In the genomic region with DNA sequence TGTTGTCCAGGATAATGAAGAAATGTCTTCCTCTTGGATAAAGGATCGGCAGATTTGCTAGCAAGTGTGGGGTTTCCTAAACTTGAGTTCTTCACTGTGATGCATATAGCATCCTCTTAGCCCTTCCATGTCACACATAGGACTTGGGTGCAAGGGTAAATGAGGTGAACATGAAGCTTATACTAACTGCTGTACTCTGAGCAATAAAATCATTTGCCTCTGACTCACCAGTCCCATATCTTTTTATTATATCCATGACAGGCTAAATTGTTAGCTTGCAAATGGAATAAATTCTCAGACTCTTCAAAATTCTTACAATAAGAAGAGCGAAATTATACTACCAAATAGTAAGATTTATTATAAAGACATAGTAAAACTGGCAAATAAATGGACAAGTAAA, we compare ENCODE assay signal across 18 cellular contexts.
"Had no signal": no experiment of that assay in that cellular context is flagged by ENCODE, and none has a peak within 500 bp of the region (broad histone marks: within the 10 kb centered on the region; RNA-seq: fewer than 3 reads in every experiment).

No MANE protein-coding gene starts in this region.

- H3K9me3 ChIP-seq: ascending aorta, breast epithelium, left lung, spleen, stomach had no signal

- DNase-seq: activated CD4-positive, alpha-beta memory T cell treated with anti-CD3 and anti-CD28 coated beads for 36 hours; activated CD8-positive, alpha-beta memory T cell treated with anti-CD3 and anti-CD28 coated beads, Interleukin-2, amount 10 ng/mL, durations not matched to agents 7 days and 5 days; activated naive CD4-positive, alpha-beta T cell treated with anti-CD3 and anti-CD28 coated beads for 36 hours; activated naive CD8-positive, alpha-beta T cell treated with anti-CD3 and anti-CD28 coated beads, Interleukin-2, amount 50 U/mL, for 24 hours; activated T-cell treated with anti-CD3 and anti-CD28 coated beads, Interleukin-2, amount 50 U/mL, for 1 hour; cerebellar nuclear complex; effector memory CD8-positive, alpha-beta T cell; left lung; natural killer cell; posterior cingulate gyrus; right cardiac atrium; spleen; stimulated activated CD4-positive, alpha-beta T cell treated with anti-CD3 and anti-CD28 coated beads, Interleukin-1b, Interleukin-23, amount 100 ng/mL, for 48 hours; stomach; T-helper 9 cell; WERI-Rb-1 had no signal

- H3K36me3 ChIP-seq: ascending aorta, breast epithelium, left lung, stomach, WERI-Rb-1 had no signal

- H3K27ac ChIP-seq: ascending aorta, breast epithelium, left lung, spleen, WERI-Rb-1 had no signal

- H3K4me1 ChIP-seq: breast epithelium had no signal

- H3K27me3 ChIP-seq: ascending aorta, breast epithelium, left lung, spleen had no signal

- H3K4me3 ChIP-seq: ascending aorta, breast epithelium, left lung, spleen, stomach had no signal

- ATAC-seq: activated CD8-positive, alpha-beta memory T cell treated with anti-CD3 and anti-CD28 coated beads, Interleukin-2, amount 10 ng/mL, durations not matched to agents 7 days and 5 days; activated naive CD8-positive, alpha-beta T cell treated with anti-CD3 and anti-CD28 coated beads, Interleukin-2, amount 50 U/mL, for 24 hours; effector memory CD8-positive, alpha-beta T cell; left lung; natural killer cell; right cardiac atrium had no signal
